ENCODE assay signal across 21 cellular contexts in genomic region chr1:154265586-154265985, GRCh38. TPM values are rescaled to one million over a fixed set of nuclear protein-coding genes. Genes with fewer than 3 reads are reported as not detected.
DNase-seq lines count a peak whose midpoint lies in the region; ATAC-seq and TF ChIP-seq lines count a peak whose summit lies in the region.
"Had no signal": no experiment of that assay in that cellular context is flagged by ENCODE, and none has a peak within 500 bp of the region (broad histone marks: within the 10 kb centered on the region; RNA-seq: fewer than 3 reads in every experiment).

No MANE protein-coding gene starts in this region.

- no peak overlapping the region for H2AFZ ChIP-seq in SK-N-SH (ENCODE audit: low read depth)

- POLR2A ChIA-PET in SK-N-SH (lab: Yijun Ruan, JAX), result no interaction called here

- H3K27ac ChIP-seq in SK-N-SH (ENCODE audit: low read depth in 2 of 2, low read length in 1 of 2), result no peak overlapping the region

- no peaks in the 10 kb centered on the region for H3K27me3 Mint-ChIP-seq in activated T-cell treated with anti-CD3 and anti-CD28 coated beads, Interleukin-2, amount 50 U/mL, for 4 hours (ENCODE audit: low read depth)
- no peaks in the 10 kb centered on the region for H3K27me3 Mint-ChIP-seq in T-helper 2 cell treated with Interferon-gamma antibody and Interleukin-4, amounts not matched to agents 5 μg/mL and 100 μg/mL, for 36 hours (ENCODE audit: low read depth)
- no peaks in the 10 kb centered on the region for H3K27me3 Mint-ChIP-seq in effector memory CD8-positive, alpha-beta T cell

- no peaks in the 10 kb centered on the region for H3K9me3 Mint-ChIP-seq in activated T-cell treated with anti-CD3 and anti-CD28 coated beads, Interleukin-2, amount 50 U/mL, for 4 hours
- no peaks in the 10 kb centered on the region for H3K9me3 Mint-ChIP-seq in T-helper 2 cell treated with Interferon-gamma antibody and Interleukin-4, amounts not matched to agents 5 μg/mL and 100 μg/mL, for 36 hours
- H3K9me3 Mint-ChIP-seq in effector memory CD8-positive, alpha-beta T cell, result no peaks in the 10 kb centered on the region

- H3K36me3 ChIP-seq in SK-N-SH (replicated peaks in 1 of 2; ENCODE audit: control insufficient read depth in 1 of 2, insufficient read depth in 2 of 2, low read length in 1 of 2), result peaks cover 76 to 87% of the 10 kb centered on the region in 2 experiments

- H4K20me1 ChIP-seq in SK-N-SH (ENCODE audit: insufficient read depth), result peaks cover 6% of the 10 kb centered on the region

- peaks cover 27% of the 10 kb centered on the region for H3F3A ChIP-seq in SK-N-SH (replicated peaks; ENCODE audit: insufficient read depth)

- no peaks in the 10 kb centered on the region for H3K9me2 ChIP-seq in SK-N-SH

- TF ChIP-seq CTCF in SK-N-SH (IDR thresholded peaks at IDR 0.05), result no peak

- peaks cover 4% of the 10 kb centered on the region; the same call in 1 of the 2 replicates for H3K79me2 ChIP-seq in SK-N-SH (ENCODE audit: insufficient read depth)

- TF ChIP-seq EP300 in SK-N-SH (IDR thresholded peaks at IDR 0.05; ENCODE audit: borderline replicate concordance in 1 of 2, low read depth in 1 of 2, low read length in 1 of 2), result no peak

- DNase-seq in activated T-cell treated with anti-CD3 and anti-CD28 coated beads, Interleukin-2, amount 50 U/mL, for 4 hours, result no peak
- DNase-seq in activated T-cell treated with anti-CD3 and anti-CD28 coated beads, Interleukin-2, amount 50 U/mL, for 1 hour, result no peak
- no peak for DNase-seq in T-helper 2 cell treated with Interferon-gamma antibody and Interleukin-4, amounts not matched to agents 5 μg/mL and 100 μg/mL, for 36 hours (ENCODE audit: low spot score)
- DNase-seq in effector memory CD8-positive, alpha-beta T cell, result no peak
- no peak for DNase-seq in stimulated activated naive CD8-positive, alpha-beta T cell treated with anti-CD3 and anti-CD28 coated beads, Interleukin-15, Interleukin-2, amounts not matched to agents 100 U/mL and 50 U/mL, for 24 hours
- DNase-seq in DMS153 (lab: John Stamatoyannopoulos, UW), result no peak
- DNase-seq in SK-N-SH, result no peak
- DNase-seq: amygdala; Caco-2; hippocampal formation; NCI-H1436 treated with DMSO at 0.1 percent for 48 hours; NCI-H226; stimulated activated CD4-positive, alpha-beta T cell treated with anti-CD3 and anti-CD28 coated beads, Interleukin-12 subunit alpha, Interleukin-12 subunit beta, amount 100 ng/mL, for 4 hours; SW 1271 had no signal

- no peak for TF ChIP-seq RAD21 in SK-N-SH (IDR thresholded peaks at IDR 0.05; ENCODE audit: low read length)

- peaks cover 54% of the 10 kb centered on the region for H3K36me3 Mint-ChIP-seq in activated T-cell treated with anti-CD3 and anti-CD28 coated beads, Interleukin-2, amount 50 U/mL, for 4 hours (ENCODE audit: insufficient read depth)
- peaks cover 50% of the 10 kb centered on the region for H3K36me3 Mint-ChIP-seq in T-helper 2 cell treated with Interferon-gamma antibody and Interleukin-4, amounts not matched to agents 5 μg/mL and 100 μg/mL, for 36 hours (ENCODE audit: low read depth)
- peaks cover 43% of the 10 kb centered on the region for H3K36me3 Mint-ChIP-seq in effector memory CD8-positive, alpha-beta T cell (ENCODE audit: insufficient read depth)

- peak overlapping the region; percentile 29 for H3K4me3 Mint-ChIP-seq in activated T-cell treated with anti-CD3 and anti-CD28 coated beads, Interleukin-2, amount 50 U/mL, for 4 hours
- no peak overlapping the region for H3K4me3 Mint-ChIP-seq in T-helper 2 cell treated with Interferon-gamma antibody and Interleukin-4, amounts not matched to agents 5 μg/mL and 100 μg/mL, for 36 hours
- no peak overlapping the region for H3K4me3 Mint-ChIP-seq in effector memory CD8-positive, alpha-beta T cell

- H3K27ac Mint-ChIP-seq in T-helper 2 cell treated with Interferon-gamma antibody and Interleukin-4, amounts not matched to agents 5 μg/mL and 100 μg/mL, for 36 hours, result peak overlapping the region; percentile 70
- peak overlapping the region; percentile 0 to 44 for H3K27ac Mint-ChIP-seq in effector memory CD8-positive, alpha-beta T cell

- no peaks in the 10 kb centered on the region for H3K9me3 ChIP-seq in SK-N-SH
- H3K9me3 ChIP-seq: Caco-2 had no signal

- H3K27me3 ChIP-seq in SK-N-SH (ENCODE audit: insufficient read depth), result no peaks in the 10 kb centered on the region

- H3K4me1 Mint-ChIP-seq in activated T-cell treated with anti-CD3 and anti-CD28 coated beads, Interleukin-2, amount 50 U/mL, for 4 hours (ENCODE audit: low read depth), result peaks cover 44% of the 10 kb centered on the region
- peaks cover 19% of the 10 kb centered on the region for H3K4me1 Mint-ChIP-seq in T-helper 2 cell treated with Interferon-gamma antibody and Interleukin-4, amounts not matched to agents 5 μg/mL and 100 μg/mL, for 36 hours (ENCODE audit: low read depth)
- H3K4me1 Mint-ChIP-seq in effector memory CD8-positive, alpha-beta T cell (ENCODE audit: low read depth in 2 of 2), result peaks cover 8 to 10% of the 10 kb centered on the region in 2 donors

- peaks cover 5 to 9% of the 10 kb centered on the region in 2 experiments; a peak in 1 of 4 replicates for H3K4me1 ChIP-seq in SK-N-SH (ENCODE audit: control insufficient read depth in 1 of 2, insufficient read depth in 2 of 2, low read depth in 1 of 2, low read length in 1 of 2)

- no peak overlapping the region for H3K4me2 ChIP-seq in SK-N-SH

- no peak overlapping the region for H3K4me3 ChIP-seq in SK-N-SH (ENCODE audit: low read depth in 2 of 2, low read length in 1 of 2)

- CTCF ChIA-PET in SK-N-SH (lab: Yijun Ruan, JAX), result interaction anchor here (0.6 to 3.8 kb wide), 4 partner anchors 10 to 66 kb away, joined by 3 to 22 read pairs (median 4); no protein-coding TSS in a partner anchor

- 56% methylated on average over 4 of the region's 4 CpGs for whole genome bisulfite sequencing in SK-N-SH (ENCODE audit: low lambda C conversion rate)

- H3K9ac ChIP-seq in SK-N-SH, result no peak overlapping the region

- peak; percentile 77 to 81 for ATAC-seq in activated T-cell treated with anti-CD3 and anti-CD28 coated beads, Interleukin-2, amount 50 U/mL, for 4 hours
- peak; percentile 88 for ATAC-seq in effector memory CD8-positive, alpha-beta T cell (replicated peaks)
- ATAC-seq in stimulated activated naive CD8-positive, alpha-beta T cell treated with anti-CD3 and anti-CD28 coated beads, Interleukin-15, Interleukin-2, amounts not matched to agents 100 U/mL and 50 U/mL, for 24 hours, result peak; percentile 67
- ATAC-seq in HG03460 (IDR thresholded peaks at IDR 0.05; ENCODE audit: unreplicated experiment), result no peak

TF ChIP-seq in SK-N-SH, 30 proteins besides CTCF, POLR2A, EP300 and RAD21 (continues in another document):
- TF ChIP-seq, protein P1, sequence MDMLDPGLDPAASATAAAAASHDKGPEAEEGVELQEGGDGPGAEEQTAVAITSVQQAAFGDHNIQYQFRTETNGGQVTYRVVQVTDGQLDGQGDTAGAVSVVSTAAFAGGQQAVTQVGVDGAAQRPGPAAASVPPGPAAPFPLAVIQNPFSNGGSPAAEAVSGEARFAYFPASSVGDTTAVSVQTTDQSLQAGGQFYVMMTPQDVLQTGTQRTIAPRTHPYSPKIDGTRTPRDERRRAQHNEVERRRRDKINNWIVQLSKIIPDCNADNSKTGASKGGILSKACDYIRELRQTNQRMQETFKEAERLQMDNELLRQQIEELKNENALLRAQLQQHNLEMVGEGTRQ (IDR thresholded peaks at IDR 0.05; ENCODE audit: borderline replicate concordance, low read depth, low read length), result no peak

RNA-seq across cellular contexts. Expression of gene HAX1, which starts 6.8 kb away (rescaled TPM):
- total RNA-seq in activated T-cell treated with anti-CD3 and anti-CD28 coated beads, Interleukin-2, amount 50 U/mL, for 4 hours, result 100 to 1,000 TPM; 131 to 178 (median 157) TPM
- polyA plus RNA-seq in SK-N-SH (2012; rRNA removed), result 74.1 and 106 TPM in 2 replicates
- polyA plus RNA-seq in SK-N-SH (2012; cell fraction: cytosol; rRNA removed), result 69.9 and 85.7 TPM in 2 replicates
- 88.9 and 96.0 TPM in 2 replicates for polyA plus RNA-seq in SK-N-SH (2012; cell fraction: nucleus; rRNA removed)

RNA-seq across cellular contexts. Expression of gene UBAP2L, which starts 44.8 kb away (rescaled TPM):
- total RNA-seq in activated T-cell treated with anti-CD3 and anti-CD28 coated beads, Interleukin-2, amount 50 U/mL, for 4 hours, result 100 to 1,000 TPM; 299 to 328 (median 318) TPM
- polyA plus RNA-seq in SK-N-SH (2012; rRNA removed), result 146 and 161 TPM in 2 replicates
- polyA plus RNA-seq in SK-N-SH (2012; cell fraction: cytosol; rRNA removed), result 111 and 115 TPM in 2 replicates
- 191 and 357 TPM in 2 replicates for polyA plus RNA-seq in SK-N-SH (2012; cell fraction: nucleus; rRNA removed)

RNA-seq across cellular contexts. Expression of gene AQP10, which starts 55.3 kb away (rescaled TPM):
- total RNA-seq in activated T-cell treated with anti-CD3 and anti-CD28 coated beads, Interleukin-2, amount 50 U/mL, for 4 hours, result not detected
- polyA plus RNA-seq in SK-N-SH (2012; rRNA removed), result 0.02 and 0.13 TPM in 2 replicates
- polyA plus RNA-seq in SK-N-SH (2012; cell fraction: cytosol; rRNA removed), result 0.01 and 0.09 TPM in 2 replicates
- 0.04 and 0.09 TPM in 2 replicates for polyA plus RNA-seq in SK-N-SH (2012; cell fraction: nucleus; rRNA removed)
- total RNA-seq: cerebellum, kidney epithelial cell, RPMI7951, ureter had no signal
- polyA plus RNA-seq: AG04450 had no signal

RNA-seq across cellular contexts. Expression of gene CFAP141, which starts 59.5 kb away (rescaled TPM):
- total RNA-seq in activated T-cell treated with anti-CD3 and anti-CD28 coated beads, Interleukin-2, amount 50 U/mL, for 4 hours, result not detected
- polyA plus RNA-seq in SK-N-SH (2012; rRNA removed), result not detected in 2 replicates
- polyA plus RNA-seq in SK-N-SH (2012; cell fraction: cytosol; rRNA removed), result not detected in 2 replicates
- polyA plus RNA-seq in SK-N-SH (2012; cell fraction: nucleus; rRNA removed), result not detected in 2 replicates
- total RNA-seq: Caco-2, cerebellum, kidney epithelial cell, pulmonary artery endothelial cell, RPMI7951, ureter had no signal
- polyA plus RNA-seq: AG04450 had no signal

RNA-seq across cellular contexts. Expression of gene ATP8B2, which starts 59.7 kb away (rescaled TPM):
- 10 to 100 TPM; 73.1 to 74.9 (median 73.4) TPM for total RNA-seq in activated T-cell treated with anti-CD3 and anti-CD28 coated beads, Interleukin-2, amount 50 U/mL, for 4 hours
- polyA plus RNA-seq in SK-N-SH (2012; rRNA removed), result 42.7 and 50.7 TPM in 2 replicates
- polyA plus RNA-seq in SK-N-SH (2012; cell fraction: cytosol; rRNA removed), result 29.9 and 42.8 TPM in 2 replicates
- polyA plus RNA-seq in SK-N-SH (2012; cell fraction: nucleus; rRNA removed), result 71.3 and 72.5 TPM in 2 replicates
